ENCODE assay signal across 23 cellular contexts in the genomic region with DNA sequence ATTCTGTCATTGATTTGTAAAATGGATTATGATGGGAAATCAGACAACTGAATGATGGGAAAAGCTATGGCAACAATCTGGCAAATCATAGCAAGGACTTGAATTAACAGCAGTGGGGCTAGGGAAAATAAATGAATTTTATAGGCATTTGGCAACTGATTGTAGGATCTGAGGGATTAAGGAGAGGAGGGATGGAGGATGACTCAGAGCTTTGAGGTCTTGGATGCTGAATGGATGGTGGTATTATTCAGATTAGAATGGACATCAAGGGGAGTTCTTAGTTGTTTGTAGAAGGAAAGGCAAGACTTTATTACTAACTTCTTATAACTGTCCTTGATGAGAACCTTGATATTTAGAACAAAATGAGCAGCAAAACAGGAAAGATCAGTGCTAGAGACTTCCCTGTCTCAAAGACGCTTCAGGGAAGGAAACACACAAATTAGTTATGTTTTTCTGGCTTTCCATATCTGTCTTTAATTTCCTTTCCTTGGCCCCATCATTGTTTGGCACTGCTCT. TPM values are rescaled to one million over a fixed set of nuclear protein-coding genes. Genes with fewer than 3 reads are reported as not detected.
DNase-seq lines count a peak whose midpoint lies in the region; ATAC-seq and TF ChIP-seq lines count a peak whose summit lies in the region.
"Had no signal": no experiment of that assay in that cellular context is flagged by ENCODE, and none has a peak within 500 bp of the region (broad histone marks: within the 10 kb centered on the region; RNA-seq: fewer than 3 reads in every experiment).

No MANE protein-coding gene starts in this region.

- peaks cover 14% of the 10 kb centered on the region for H3K27me3 Mint-ChIP-seq in activated T-cell treated with anti-CD3 and anti-CD28 coated beads, Interleukin-2, amount 50 U/mL, for 72 hours (ENCODE audit: low read depth)

- no peaks in the 10 kb centered on the region for H3K4me1 ChIP-seq in left lung

- peak; percentile 41 for DNase-seq in A172 (ENCODE audit: low spot score)
- peak; percentile 64 for DNase-seq in LHCN-M2 (ENCODE audit: low read depth)
- DNase-seq in dermis blood vessel endothelial cell, result peak; percentile 28
- peak; percentile 18 for DNase-seq in iris pigment epithelial cell (ENCODE audit: low read depth)
- DNase-seq in NCI-H187 (lab: John Stamatoyannopoulos, UW), result no peak
- DNase-seq in activated T-cell treated with anti-CD3 and anti-CD28 coated beads, Interleukin-2, amount 50 U/mL, for 72 hours, result no peak
- DNase-seq in left lung, result no peak
- DNase-seq: 8988T, Calu3, DMS153, KBM-7, MM.1S, NCI-H1417, NCI-H1694 treated with DMSO at 0.1 percent for 48 hours, NCI-H2081 treated with DMSO at 0.1 percent for 48 hours, NCI-H2171, NCI-H345, NCI-H510A treated with DMSO at 0.1 percent for 48 hours, PC-9 had no signal

- no peak overlapping the region for H3K27ac ChIP-seq in left lung
- H3K27ac ChIP-seq: PC-9, SJCRH30 had no signal

- H3K4me3 ChIP-seq in left lung, result no peak overlapping the region
- H3K4me3 ChIP-seq: PC-9, SJCRH30 had no signal

- H3K4me3 Mint-ChIP-seq in activated T-cell treated with anti-CD3 and anti-CD28 coated beads, Interleukin-2, amount 50 U/mL, for 72 hours, result no peak overlapping the region

- H3K36me3 ChIP-seq in left lung, result no peaks in the 10 kb centered on the region
- H3K36me3 ChIP-seq: SJCRH30 had no signal

- H3K36me3 Mint-ChIP-seq in activated T-cell treated with anti-CD3 and anti-CD28 coated beads, Interleukin-2, amount 50 U/mL, for 72 hours (ENCODE audit: insufficient read depth in 2 of 2), result peaks cover 0 to 2% of the 10 kb centered on the region in 2 donors

- no peak for TF ChIP-seq CTCF in left lung (IDR thresholded peaks at IDR 0.05)

- ATAC-seq in HG03432 (IDR thresholded peaks at IDR 0.05; ENCODE audit: unreplicated experiment), result no peak
- ATAC-seq in activated T-cell treated with anti-CD3 and anti-CD28 coated beads, Interleukin-2, amount 50 U/mL, for 72 hours (replicated peaks in 1 of 2), result no peak
- ATAC-seq in left lung, result no peak
- ATAC-seq: Right ventricle myocardium inferior, SK-N-SH treated with all-trans-retinoic acid at 6 μM for 48 hours had no signal

- intact Hi-C loops in left lung (cut with DNase I), result no loop called here

- H3K9me3 ChIP-seq in left lung, result no peaks in the 10 kb centered on the region

- no peaks in the 10 kb centered on the region for H3K27me3 ChIP-seq in left lung
- H3K27me3 ChIP-seq: SJCRH30 had no signal

- peaks cover 0 to 2% of the 10 kb centered on the region in 2 donors for H3K9me3 Mint-ChIP-seq in activated T-cell treated with anti-CD3 and anti-CD28 coated beads, Interleukin-2, amount 50 U/mL, for 72 hours

- H3K4me1 Mint-ChIP-seq in activated T-cell treated with anti-CD3 and anti-CD28 coated beads, Interleukin-2, amount 50 U/mL, for 72 hours (ENCODE audit: low read depth), result no peaks in the 10 kb centered on the region

- H3K27ac Mint-ChIP-seq in activated T-cell treated with anti-CD3 and anti-CD28 coated beads, Interleukin-2, amount 50 U/mL, for 72 hours, result no peak overlapping the region

RNA-seq across cellular contexts. Expression of a gene that starts 51.4 kb away (rescaled TPM):
- 0.19 and 0.47 TPM in 2 replicates for total RNA-seq in A172 (2014; rRNA removed; shearing (Covaris generic))
- total RNA-seq in LHCN-M2 (2014; rRNA removed), result 1.7 and 3.7 TPM in 2 replicates
- polyA plus RNA-seq in LHCN-M2 (2012), result 4.1 TPM
- total RNA-seq in dermis blood vessel endothelial cell, result 37.1 and 191 TPM in 2 replicates
- total RNA-seq in activated T-cell treated with anti-CD3 and anti-CD28 coated beads, Interleukin-2, amount 50 U/mL, for 72 hours, result under 1 TPM in 1 of 2 donors, not detected in 1; 0.48 TPM
- total RNA-seq in left lung, result 10 to 100 TPM; 50.1 to 59.8 TPM
- total RNA-seq: PC-9, Right ventricle myocardium inferior had no signal

Comparison
In these comparisons a context has a peak if more than half of its experiments do, and no peak if none do; other contexts are left out.
1. DNase-seq: peak in A172 (single experiment), LHCN-M2 (single experiment), dermis blood vessel endothelial cell (single experiment) and iris pigment epithelial cell (single experiment); none in NCI-H187 (0 of 2), activated T-cell treated with anti-CD3 and anti-CD28 coated beads, Interleukin-2, amount 50 U/mL, for 72 hours (0 of 2) and left lung (0 of 2).